ENCODE assay signal across 23 cellular contexts in genomic region chr5:170497311-170498038, GRCh38. TPM values are rescaled to one million over a fixed set of nuclear protein-coding genes. Genes with fewer than 3 reads are reported as not detected.
DNase-seq lines count a peak whose midpoint lies in the region; ATAC-seq and TF ChIP-seq lines count a peak whose summit lies in the region.
"Had no signal": no experiment of that assay in that cellular context is flagged by ENCODE, and none has a peak within 500 bp of the region (broad histone marks: within the 10 kb centered on the region; RNA-seq: fewer than 3 reads in every experiment).

No MANE protein-coding gene starts in this region.

- CTCF ChIA-PET in SK-N-SH (lab: Yijun Ruan, JAX), result no interaction called here

- H3K9ac ChIP-seq in SK-N-SH (no peak overlapping the region), parathyroid adenoma (no peak overlapping the region)
- H3K9ac ChIP-seq: BLaER1 had no signal

- no peaks in the 10 kb centered on the region for H3K79me2 ChIP-seq in SK-N-SH (ENCODE audit: insufficient read depth)
- no peaks in the 10 kb centered on the region for H3K79me2 ChIP-seq in parathyroid adenoma

- no peaks in the 10 kb centered on the region for H3F3A ChIP-seq in SK-N-SH (replicated peaks; ENCODE audit: insufficient read depth)

- no peak for TF ChIP-seq EP300 in SK-N-SH (IDR thresholded peaks at IDR 0.05; ENCODE audit: borderline replicate concordance in 1 of 2, low read depth in 1 of 2, low read length in 1 of 2)

- H3K4me2 ChIP-seq in SK-N-SH (no peak overlapping the region), parathyroid adenoma (ENCODE audit: low read length) (no peak overlapping the region)
- H3K4me2 ChIP-seq: BLaER1 had no signal

- DNase-seq in SK-N-SH, result no peak
- peak; percentile 30 for DNase-seq in fibroblast of mammary gland (ENCODE audit: low read depth)
- DNase-seq in LoVo (ENCODE audit: low spot score), result no peak
- no peak for DNase-seq in SHP77 (lab: John Stamatoyannopoulos, UW)
- DNase-seq in AML-193 (lab: John Stamatoyannopoulos, UW), result no peak
- DNase-seq in left ventricle myocardium inferior, result no peak
- DNase-seq: activated CD4-positive, alpha-beta T cell treated with anti-CD3 and anti-CD28 coated beads for 1 hour; activated naive CD4-positive, alpha-beta T cell treated with Interleukin-2 at 50 U/mL for 16 hours; activated T-cell treated with anti-CD3 and anti-CD28 coated beads, Interleukin-2, amount 50 U/mL, for 24 hours; Calu3; KG1; left ventricle myocardium superior; naive thymus-derived CD8-positive, alpha-beta T cell; NCI-H1694; NCI-H345; NCI-H82; spleen; stimulated activated CD4-positive, alpha-beta T cell treated with anti-CD3 and anti-CD28 coated beads, Interleukin-4, amount 100 ng/mL, for 1 hour; stimulated activated naive CD4-positive, alpha-beta T cell treated with Interleukin-2 at 50 U/mL for 16 hours; thyroid gland had no signal

- peak; percentile 40 for ATAC-seq in SK-N-SH treated with all-trans-retinoic acid at 6 μM for 48 hours
- ATAC-seq: left ventricle myocardium superior; naive thymus-derived CD8-positive, alpha-beta T cell had no signal

- TF ChIP-seq CTCF in SK-N-SH (IDR thresholded peaks at IDR 0.05), result no peak
- TF ChIP-seq CTCF in fibroblast of mammary gland (conservative IDR thresholded peaks at IDR 0.05; ENCODE audit: control insufficient read depth, insufficient read depth, low read depth, low read length), result no peak
- no peak for TF ChIP-seq CTCF in parathyroid adenoma (IDR thresholded peaks at IDR 0.05)
- TF ChIP-seq CTCF in left ventricle myocardium inferior (IDR thresholded peaks at IDR 0.05; ENCODE audit: borderline replicate concordance), result no peak

- POLR2A ChIA-PET in SK-N-SH (lab: Yijun Ruan, JAX), result no interaction called here

- intact Hi-C loops in left ventricle myocardium inferior (cut with micrococcal nuclease), result no loop called here

- no peaks in the 10 kb centered on the region; a peak in 1 of 4 replicates for H3K4me1 ChIP-seq in SK-N-SH (ENCODE audit: control insufficient read depth in 1 of 2, insufficient read depth in 2 of 2, low read depth in 1 of 2, low read length in 1 of 2)
- peaks cover 30% of the 10 kb centered on the region for H3K4me1 ChIP-seq in parathyroid adenoma
- H3K4me1 ChIP-seq in left ventricle myocardium inferior, result no peaks in the 10 kb centered on the region
- H3K4me1 ChIP-seq: thyroid gland had no signal

- 78% methylated on average over 8 of the region's 13 CpGs for WGBS in SK-N-SH (ENCODE audit: low lambda C conversion rate)

- H3K9me2 ChIP-seq in SK-N-SH, result no peaks in the 10 kb centered on the region

- no peaks in the 10 kb centered on the region for H3K27me3 ChIP-seq in SK-N-SH (ENCODE audit: insufficient read depth)
- H3K27me3 ChIP-seq in parathyroid adenoma (ENCODE audit: control insufficient read depth, insufficient read depth, low read length), result no peaks in the 10 kb centered on the region
- peaks cover 48% of the 10 kb centered on the region for H3K27me3 ChIP-seq in left ventricle myocardium inferior (ENCODE audit: low read depth)
- H3K27me3 ChIP-seq: BLaER1, thyroid gland had no signal

- no peaks in the 10 kb centered on the region for H3K36me3 ChIP-seq in SK-N-SH (replicated peaks in 1 of 2; ENCODE audit: control insufficient read depth in 1 of 2, insufficient read depth in 2 of 2, low read length in 1 of 2)
- no peaks in the 10 kb centered on the region for H3K36me3 ChIP-seq in parathyroid adenoma (ENCODE audit: control insufficient read depth, insufficient read depth, low read length)
- no peaks in the 10 kb centered on the region for H3K36me3 ChIP-seq in left ventricle myocardium inferior
- H3K36me3 ChIP-seq: BLaER1, spleen, thyroid gland had no signal

- H3K4me3 ChIP-seq in SK-N-SH (ENCODE audit: low read depth in 2 of 2, low read length in 1 of 2), result no peak overlapping the region
- no peak overlapping the region for H3K4me3 ChIP-seq in fibroblast of mammary gland (ENCODE audit: control insufficient read depth, low read depth, low read length)
- H3K4me3 ChIP-seq in parathyroid adenoma (ENCODE audit: low read depth, low read length), result no peak overlapping the region
- no peak overlapping the region for H3K4me3 ChIP-seq in left ventricle myocardium inferior
- H3K4me3 ChIP-seq: BLaER1, spleen, thyroid gland had no signal

- no peak for TF ChIP-seq RAD21 in SK-N-SH (IDR thresholded peaks at IDR 0.05; ENCODE audit: low read length)

- H2AFZ ChIP-seq in SK-N-SH (ENCODE audit: low read depth), result no peak overlapping the region
- peak overlapping the region; percentile 13 for H2AFZ ChIP-seq in parathyroid adenoma

- H3K9me3 ChIP-seq in SK-N-SH (no peaks in the 10 kb centered on the region), parathyroid adenoma (ENCODE audit: control insufficient read depth, low read length) (no peaks in the 10 kb centered on the region), left ventricle myocardium inferior (replicated peaks) (no peaks in the 10 kb centered on the region)
- H3K9me3 ChIP-seq: BLaER1, thyroid gland had no signal

- H3K27ac ChIP-seq in SK-N-SH (ENCODE audit: low read depth in 2 of 2, low read length in 1 of 2) (no peak overlapping the region), parathyroid adenoma (no peak overlapping the region), left ventricle myocardium inferior (replicated peaks) (no peak overlapping the region)
- H3K27ac ChIP-seq: BLaER1, spleen, thyroid gland had no signal

- H4K20me1 ChIP-seq in SK-N-SH (ENCODE audit: insufficient read depth), result no peaks in the 10 kb centered on the region
- H4K20me1 ChIP-seq: BLaER1 had no signal

TF ChIP-seq in SK-N-SH treated with all-trans-retinoic acid at 6 μM for 48 hours, 23 proteins besides CTCF, POLR2A, EP300 and RAD21 (continues in another document):
- TF ChIP-seq ARNTL (CRISPR knock-in tag; IDR thresholded peaks at IDR 0.05; ENCODE audit: borderline replicate concordance, low read depth), result no peak
- no peak for TF ChIP-seq CSDC2 (CRISPR knock-in tag; IDR thresholded peaks at IDR 0.05)
- TF ChIP-seq ZFP30 (CRISPR knock-in tag; IDR thresholded peaks at IDR 0.05), result no peak
- TF ChIP-seq TSHZ2 (CRISPR knock-in tag; IDR thresholded peaks at IDR 0.05), result no peak
- TF ChIP-seq OSR1 (CRISPR knock-in tag; IDR thresholded peaks at IDR 0.05), result no peak
- no peak for TF ChIP-seq ZNF8 (CRISPR knock-in tag; IDR thresholded peaks at IDR 0.05)
- no peak for TF ChIP-seq ESRRG (CRISPR knock-in tag; IDR thresholded peaks at IDR 0.05)

TF ChIP-seq in SK-N-SH, 30 proteins besides CTCF, POLR2A, EP300 and RAD21 (continues in another document):
- no peak for TF ChIP-seq RXRA (IDR thresholded peaks at IDR 0.05; ENCODE audit: borderline replicate concordance, low read depth)
- no peak for TF ChIP-seq SIN3A (IDR thresholded peaks at IDR 0.05; ENCODE audit: borderline replicate concordance, low read depth, low read length)
- no peak for TF ChIP-seq EZH2phosphoT487 (IDR thresholded peaks at IDR 0.05; ENCODE audit: borderline replicate concordance, low read depth)
- TF ChIP-seq NRF1 (IDR thresholded peaks at IDR 0.05; ENCODE audit: low read depth, low read length), result no peak
- TF ChIP-seq TAF1 (IDR thresholded peaks at IDR 0.05; ENCODE audit: borderline replicate concordance, low read depth, low read length), result no peak
- no peak for TF ChIP-seq TEAD4 (IDR thresholded peaks at IDR 0.05; ENCODE audit: borderline replicate concordance, insufficient read depth)
- TF ChIP-seq RFX5 (IDR thresholded peaks at IDR 0.05; ENCODE audit: low read length), result no peak
- no peak for TF ChIP-seq ZBTB33 (IDR thresholded peaks at IDR 0.05; ENCODE audit: borderline replicate concordance, low read depth)
- no peak for TF ChIP-seq NFIC (IDR thresholded peaks at IDR 0.05; ENCODE audit: borderline replicate concordance)
- TF ChIP-seq IRF3 (IDR thresholded peaks at IDR 0.05; ENCODE audit: low read depth, low read length), result no peak
- TF ChIP-seq FOXM1 (IDR thresholded peaks at IDR 0.05; ENCODE audit: low read depth), result no peak

RNA-seq across cellular contexts. Expression of gene KCNIP1, which starts 6.3 kb away (rescaled TPM):
- polyA plus RNA-seq in SK-N-SH (2012; rRNA removed), result 1.1 and 1.3 TPM in 2 replicates
- polyA plus RNA-seq in SK-N-SH (2012; cell fraction: cytosol; rRNA removed), result 1.3 and 1.4 TPM in 2 replicates
- 0.75 TPM in 2 replicates for polyA plus RNA-seq in SK-N-SH (2012; cell fraction: nucleus; rRNA removed)
- 0.16 TPM for total RNA-seq in left ventricle myocardium inferior
- total RNA-seq: Calu3; naive thymus-derived CD8-positive, alpha-beta T cell had no signal
- polyA plus RNA-seq: naive thymus-derived CD8-positive, alpha-beta T cell had no signal
